In genomic region chr4:188432328-188432727, GRCh38 we compare ENCODE assay signal across 18 cellular contexts.
"Had no signal": no experiment of that assay in that cellular context is flagged by ENCODE, and none has a peak within 500 bp of the region (broad histone marks: within the 10 kb centered on the region; RNA-seq: fewer than 3 reads in every experiment).

No MANE protein-coding gene starts in this region.

- ATAC-seq: activated CD8-positive, alpha-beta memory T cell treated with anti-CD3 and anti-CD28 coated beads, Interleukin-2, amount 10 ng/mL, durations not matched to agents 7 days and 5 days; activated naive CD4-positive, alpha-beta T cell treated with anti-CD3 and anti-CD28 coated beads, Interleukin-2, amount 50 U/mL, for 72 hours; esophagus mucosa; psoas muscle; stimulated activated naive B cell treated with anti-CD40 and anti-IgM and Interleukin-4, amounts not matched to agents 10 μg/mL and 1 μg/mL and 100 μg/mL, for 72 hours had no signal

- H3K4me1 ChIP-seq: psoas muscle, sigmoid colon had no signal

- H3K27ac ChIP-seq: brain microvascular endothelial cell, dorsolateral prefrontal cortex, psoas muscle, sigmoid colon, upper lobe of left lung had no signal

- H3K4me3 ChIP-seq: dorsolateral prefrontal cortex, psoas muscle, sigmoid colon, upper lobe of left lung had no signal

- H3K36me3 ChIP-seq: brain microvascular endothelial cell, sigmoid colon, upper lobe of left lung had no signal

- H3K9me3 ChIP-seq: psoas muscle, sigmoid colon, upper lobe of left lung had no signal

- DNase-seq: activated CD4-positive, alpha-beta T cell treated with anti-CD3 and anti-CD28 coated beads for 1 hour; activated CD4-positive, alpha-beta T cell treated with anti-CD3 and anti-CD28 coated beads, Interleukin-2, amount 50 U/mL, for 48 hours; activated CD8-positive, alpha-beta memory T cell treated with anti-CD3 and anti-CD28 coated beads, Interleukin-2, amount 10 ng/mL, durations not matched to agents 7 days and 5 days; activated effector memory CD4-positive, alpha-beta T cell treated with Interleukin-2 at 50 U/mL for 16 hours; activated T-cell treated with anti-CD3 and anti-CD28 coated beads, Interleukin-2, amount 50 U/mL, for 24 hours; amniotic stem cell; brain microvascular endothelial cell; dorsolateral prefrontal cortex; foreskin fibroblast; head of caudate nucleus; occipital lobe; psoas muscle; sigmoid colon; stimulated activated CD4-positive, alpha-beta T cell treated with anti-CD3 and anti-CD28 coated beads, Interleukin-2, amount 100 ng/mL, for 24 hours; stimulated activated naive B cell treated with anti-CD40 and anti-IgM and Interleukin-4, amounts not matched to agents 10 μg/mL and 1 μg/mL and 100 μg/mL, for 72 hours had no signal

- H3K27me3 ChIP-seq: brain microvascular endothelial cell, upper lobe of left lung had no signal
